In the genomic region with DNA sequence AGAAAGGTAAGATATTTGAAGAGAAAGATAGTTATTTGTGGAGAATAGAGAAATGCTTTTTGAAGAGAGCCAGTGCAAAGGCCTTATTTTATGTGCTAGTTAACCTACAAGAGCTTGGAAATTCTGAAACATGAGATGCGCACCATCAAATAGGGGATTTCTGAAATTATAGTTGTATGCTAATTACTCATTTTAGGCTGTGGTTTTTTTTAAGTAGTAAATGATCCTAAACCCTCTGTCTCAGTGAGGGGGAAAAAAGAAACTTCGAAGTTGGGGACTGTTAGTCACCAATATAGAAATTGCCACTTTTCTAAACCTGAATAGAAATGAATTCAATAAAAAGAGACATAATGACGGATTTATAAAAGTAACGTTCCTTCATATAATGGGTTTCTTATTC, we compare ENCODE assay signal across 19 cellular contexts.
A peak's percentile ranks its signal among the peaks of the same experiment; 100 is the strongest.
DNase-seq lines count a peak whose midpoint lies in the region; ATAC-seq and TF ChIP-seq lines count a peak whose summit lies in the region.
"Had no signal": no experiment of that assay in that cellular context is flagged by ENCODE, and none has a peak within 500 bp of the region (broad histone marks: within the 10 kb centered on the region; RNA-seq: fewer than 3 reads in every experiment).

No MANE protein-coding gene starts in this region.

- H3F3A ChIP-seq in GM23338 (replicated peaks; ENCODE audit: low read depth): no peaks in the 10 kb centered on the region

- peaks cover 14% of the 10 kb centered on the region; the same call in 1 of the 2 replicates for H3K9me2 ChIP-seq in GM23338 (ENCODE audit: insufficient read depth)

- no peak overlapping the region for H2AFZ ChIP-seq in GM23338

- intact Hi-C loops in activated CD8-positive, alpha-beta T cell treated with anti-CD3 and anti-CD28 coated beads for 36 hours (cut with micrococcal nuclease): no loop called here

- no peak for DNase-seq in activated CD8-positive, alpha-beta T cell treated with anti-CD3 and anti-CD28 coated beads for 36 hours
- DNase-seq in activated CD8-positive, alpha-beta T cell treated with anti-CD3 and anti-CD28 coated beads, Interleukin-2, amount 10 ng/mL, durations not matched to agents 7 days and 5 days: no peak
- DNase-seq in GM06990 (ENCODE audit: extremely low read depth, insufficient read length): peak; percentile 22
- DNase-seq in NCI-H1694 (lab: John Stamatoyannopoulos, UW): no peak
- DNase-seq in GM23338 (ENCODE audit: low spot score): no peak
- DNase-seq: CD8-positive, alpha-beta memory T cell; DMS79 treated with DMSO at 0.1 percent for 48 hours; HFFc6; IMR-90; Karpas-422; MG63; NCI-H1092 treated with DMSO at 0.1 percent for 48 hours; NCI-H510A treated with DMSO at 0.1 percent for 48 hours; Right ventricle myocardium superior had no signal

- no peak overlapping the region for H3K27ac ChIP-seq in GM23338 (ENCODE audit: low read depth)
- H3K27ac ChIP-seq: A549; BLaER1 treated with 17β-estradiol and CSF1 and Interleukin-3, amounts not matched to agents 10 nM and 100 nM had no signal

- ATAC-seq in activated CD8-positive, alpha-beta T cell treated with anti-CD3 and anti-CD28 coated beads for 36 hours: peak; percentile 77
- ATAC-seq in activated CD8-positive, alpha-beta T cell treated with anti-CD3 and anti-CD28 coated beads, Interleukin-2, amount 10 ng/mL, durations not matched to agents 7 days and 5 days: no peak
- ATAC-seq in HG02870 (IDR thresholded peaks at IDR 0.05; ENCODE audit: unreplicated experiment): peak; percentile 55
- no peak for ATAC-seq in GM23338
- ATAC-seq in GM21390 (IDR thresholded peaks at IDR 0.05; ENCODE audit: unreplicated experiment): no peak
- ATAC-seq: A549 had no signal

- H3K4me3 ChIP-seq in GM06990 (replicated peaks; ENCODE audit: low read depth, low read length) (no peak overlapping the region), GM23338 (no peak overlapping the region)
- H3K4me3 ChIP-seq: A549; BLaER1 treated with 17β-estradiol and CSF1 and Interleukin-3, amounts not matched to agents 10 nM and 100 nM; MG63 had no signal

- H3K36me3 Mint-ChIP-seq in activated CD8-positive, alpha-beta T cell treated with anti-CD3 and anti-CD28 coated beads for 36 hours (ENCODE audit: low read depth): no peaks in the 10 kb centered on the region
- H3K36me3 Mint-ChIP-seq in activated CD8-positive, alpha-beta T cell treated with anti-CD3 and anti-CD28 coated beads, Interleukin-2, amount 10 ng/mL, durations not matched to agents 7 days and 5 days (ENCODE audit: low read depth): no peaks in the 10 kb centered on the region
- no peaks in the 10 kb centered on the region for H3K36me3 Mint-ChIP-seq in activated naive CD8-positive, alpha-beta T cell
- H3K36me3 Mint-ChIP-seq in GM23338 (ENCODE audit: low read depth): no peaks in the 10 kb centered on the region
- H3K36me3 Mint-ChIP-seq: CD8-positive, alpha-beta memory T cell had no signal

- POLR2A ChIA-PET in activated CD8-positive, alpha-beta T cell treated with anti-CD3 and anti-CD28 coated beads for 36 hours (lab: Charles Lee): no interaction called here
- POLR2A ChIA-PET in activated CD8-positive, alpha-beta T cell treated with anti-CD3 and anti-CD28 coated beads, Interleukin-2, amount 10 ng/mL, durations not matched to agents 7 days and 5 days (lab: Charles Lee): no interaction called here

- H3K36me3 ChIP-seq in GM06990 (ENCODE audit: control insufficient read depth, insufficient read depth, low read length) (no peaks in the 10 kb centered on the region), GM23338 (ENCODE audit: insufficient read depth) (no peaks in the 10 kb centered on the region)
- H3K36me3 ChIP-seq: BLaER1 treated with 17β-estradiol and CSF1 and Interleukin-3, amounts not matched to agents 10 nM and 100 nM; MG63 had no signal

- no peaks in the 10 kb centered on the region for H3K4me1 ChIP-seq in GM23338 (ENCODE audit: insufficient read depth)
- H3K4me1 ChIP-seq: A549; BLaER1 treated with 17β-estradiol and CSF1 and Interleukin-3, amounts not matched to agents 10 nM and 100 nM had no signal

- peaks cover 30% of the 10 kb centered on the region for H3K4me1 Mint-ChIP-seq in activated CD8-positive, alpha-beta T cell treated with anti-CD3 and anti-CD28 coated beads for 36 hours (ENCODE audit: low read depth)
- no peaks in the 10 kb centered on the region for H3K4me1 Mint-ChIP-seq in activated CD8-positive, alpha-beta T cell treated with anti-CD3 and anti-CD28 coated beads, Interleukin-2, amount 10 ng/mL, durations not matched to agents 7 days and 5 days (ENCODE audit: low read depth)
- peaks cover 11% of the 10 kb centered on the region for H3K4me1 Mint-ChIP-seq in activated naive CD8-positive, alpha-beta T cell (ENCODE audit: low read depth)
- H3K4me1 Mint-ChIP-seq in GM23338: no peaks in the 10 kb centered on the region

- no peak overlapping the region for H3K4me3 Mint-ChIP-seq in activated CD8-positive, alpha-beta T cell treated with anti-CD3 and anti-CD28 coated beads for 36 hours
- H3K4me3 Mint-ChIP-seq in activated CD8-positive, alpha-beta T cell treated with anti-CD3 and anti-CD28 coated beads, Interleukin-2, amount 10 ng/mL, durations not matched to agents 7 days and 5 days: no peak overlapping the region
- H3K4me3 Mint-ChIP-seq in activated naive CD8-positive, alpha-beta T cell: no peak overlapping the region
- H3K4me3 Mint-ChIP-seq in GM23338: no peak overlapping the region
- H3K4me3 Mint-ChIP-seq: CD8-positive, alpha-beta memory T cell; HFFc6 had no signal

- TF ChIP-seq CTCF in activated CD8-positive, alpha-beta T cell treated with anti-CD3 and anti-CD28 coated beads for 36 hours (IDR thresholded peaks at IDR 0.05): no peak
- TF ChIP-seq CTCF in GM06990 (IDR thresholded peaks at IDR 0.05; ENCODE audit: insufficient read depth, low read length, poor library complexity, severe bottlenecking) (no peak), GM23338 (conservative IDR thresholded peaks at IDR 0.05; ENCODE audit: low read depth in 2 of 2) (no peak)

- no peaks in the 10 kb centered on the region for H3K9me3 Mint-ChIP-seq in activated CD8-positive, alpha-beta T cell treated with anti-CD3 and anti-CD28 coated beads for 36 hours
- H3K9me3 Mint-ChIP-seq in activated CD8-positive, alpha-beta T cell treated with anti-CD3 and anti-CD28 coated beads, Interleukin-2, amount 10 ng/mL, durations not matched to agents 7 days and 5 days (ENCODE audit: insufficient read depth): no peaks in the 10 kb centered on the region
- no peaks in the 10 kb centered on the region for H3K9me3 Mint-ChIP-seq in activated naive CD8-positive, alpha-beta T cell (ENCODE audit: low read depth)
- no peaks in the 10 kb centered on the region for H3K9me3 Mint-ChIP-seq in GM23338
- H3K9me3 Mint-ChIP-seq: CD8-positive, alpha-beta memory T cell; HFFc6 had no signal

- H3K27me3 Mint-ChIP-seq in activated CD8-positive, alpha-beta T cell treated with anti-CD3 and anti-CD28 coated beads for 36 hours: no peaks in the 10 kb centered on the region
- H3K27me3 Mint-ChIP-seq in activated CD8-positive, alpha-beta T cell treated with anti-CD3 and anti-CD28 coated beads, Interleukin-2, amount 10 ng/mL, durations not matched to agents 7 days and 5 days (ENCODE audit: low read depth): peaks cover 2% of the 10 kb centered on the region
- peaks cover 3% of the 10 kb centered on the region for H3K27me3 Mint-ChIP-seq in activated naive CD8-positive, alpha-beta T cell
- H3K27me3 Mint-ChIP-seq in GM23338 (ENCODE audit: insufficient read depth, low read depth, poor library complexity): no peaks in the 10 kb centered on the region

- no peaks in the 10 kb centered on the region for H4K20me1 ChIP-seq in GM23338 (replicated peaks; ENCODE audit: insufficient read depth)
- H4K20me1 ChIP-seq: BLaER1 treated with 17β-estradiol and CSF1 and Interleukin-3, amounts not matched to agents 10 nM and 100 nM had no signal

- no peaks in the 10 kb centered on the region for H3K27me3 ChIP-seq in GM06990 (replicated peaks; ENCODE audit: control insufficient read depth, insufficient read depth, low read length)
- H3K27me3 ChIP-seq in GM23338 (ENCODE audit: insufficient read depth): no peaks in the 10 kb centered on the region
- H3K27me3 ChIP-seq: BLaER1 treated with 17β-estradiol and CSF1 and Interleukin-3, amounts not matched to agents 10 nM and 100 nM; MG63 had no signal

- CTCF ChIA-PET in activated CD8-positive, alpha-beta T cell treated with anti-CD3 and anti-CD28 coated beads for 36 hours (lab: Charles Lee): no interaction called here
- CTCF ChIA-PET in activated CD8-positive, alpha-beta T cell treated with anti-CD3 and anti-CD28 coated beads, Interleukin-2, amount 10 ng/mL, durations not matched to agents 7 days and 5 days (lab: Charles Lee): interaction anchor here (1.4 kb wide), 1 partner anchor 11 kb away, joined by 3 read pairs; no protein-coding TSS in a partner anchor

- H3K27ac Mint-ChIP-seq in activated CD8-positive, alpha-beta T cell treated with anti-CD3 and anti-CD28 coated beads for 36 hours: peak overlapping the region; percentile 93
- H3K27ac Mint-ChIP-seq in activated CD8-positive, alpha-beta T cell treated with anti-CD3 and anti-CD28 coated beads, Interleukin-2, amount 10 ng/mL, durations not matched to agents 7 days and 5 days: no peak overlapping the region
- peak overlapping the region; percentile 91 for H3K27ac Mint-ChIP-seq in activated naive CD8-positive, alpha-beta T cell
- H3K27ac Mint-ChIP-seq in GM23338: no peak overlapping the region
- H3K27ac Mint-ChIP-seq: CD8-positive, alpha-beta memory T cell; HFFc6 had no signal

- no peaks in the 10 kb centered on the region for H3K79me2 ChIP-seq in GM23338 (replicated peaks; ENCODE audit: insufficient read depth)

- H3K4me2 ChIP-seq in GM23338: no peak overlapping the region
- H3K4me2 ChIP-seq: A549; BLaER1 treated with 17β-estradiol and CSF1 and Interleukin-3, amounts not matched to agents 10 nM and 100 nM had no signal

TF ChIP-seq in GM23338, 12 proteins besides CTCF, POLR2A, EP300 and RAD21:
- TF ChIP-seq STAT1 (IDR thresholded peaks at IDR 0.05; ENCODE audit: unreplicated experiment) (no peak), POLR2AphosphoS5 (IDR thresholded peaks at IDR 0.05; ENCODE audit: low read depth) (no peak), JUNB (IDR thresholded peaks at IDR 0.05; ENCODE audit: unreplicated experiment) (no peak)

Comparison
In these comparisons a context has a peak if more than half of its experiments do, and no peak if none do; other contexts are left out.
1. ATAC-seq: peak in activated CD8-positive, alpha-beta T cell treated with anti-CD3 and anti-CD28 coated beads for 36 hours (single experiment) and HG02870 (single experiment); none in activated CD8-positive, alpha-beta T cell treated with anti-CD3 and anti-CD28 coated beads, Interleukin-2, amount 10 ng/mL, durations not matched to agents 7 days and 5 days (single experiment), GM23338 (single experiment) and GM21390 (single experiment).
2. H3K27ac Mint-ChIP-seq: peak in activated CD8-positive, alpha-beta T cell treated with anti-CD3 and anti-CD28 coated beads for 36 hours (single experiment) and activated naive CD8-positive, alpha-beta T cell (single experiment); none in activated CD8-positive, alpha-beta T cell treated with anti-CD3 and anti-CD28 coated beads, Interleukin-2, amount 10 ng/mL, durations not matched to agents 7 days and 5 days (single experiment) and GM23338 (single experiment).